In the genomic region with DNA sequence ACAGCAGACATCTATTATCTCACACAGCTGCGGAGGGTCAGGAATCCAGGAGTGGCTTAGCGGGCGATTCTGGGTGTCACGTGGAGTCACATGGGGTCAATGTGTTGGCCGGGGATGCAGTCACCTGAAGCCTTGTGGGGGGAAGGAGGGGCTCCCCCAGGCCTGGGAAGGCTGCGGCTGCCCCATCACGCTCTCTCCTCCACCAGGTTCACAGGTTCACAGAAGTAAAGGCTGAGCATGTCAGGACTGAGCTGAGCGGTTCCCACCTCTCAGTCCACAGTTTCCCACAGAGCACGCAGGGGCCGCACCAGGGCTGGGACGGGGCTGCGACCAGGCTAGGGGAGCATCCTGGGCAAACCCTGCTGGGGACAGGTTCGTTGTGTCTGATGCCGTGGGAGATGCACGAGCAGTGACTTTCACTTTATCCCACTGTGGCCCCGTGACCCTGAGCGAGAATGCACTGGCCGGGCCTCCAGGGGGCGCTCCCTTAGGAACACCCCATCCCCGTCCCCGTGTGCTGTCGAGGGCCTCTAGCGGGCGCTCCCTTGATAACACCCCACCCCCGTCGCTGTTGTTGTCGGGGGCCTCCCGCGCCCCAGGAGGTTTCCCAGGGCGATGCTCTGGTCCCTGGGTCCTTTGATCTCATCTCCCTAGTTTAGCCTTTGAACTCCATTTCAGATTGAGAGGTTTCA, we compare ENCODE assay signal across 1 cellular context.
TF ChIP-seq lines count a peak whose summit lies in the region.

No MANE protein-coding gene starts in this region.

TF ChIP-seq in HepG2, 621 proteins besides CTCF, POLR2A, EP300 and RAD21 (continued from another document and continues in another):
- TF ChIP-seq, protein P1, sequence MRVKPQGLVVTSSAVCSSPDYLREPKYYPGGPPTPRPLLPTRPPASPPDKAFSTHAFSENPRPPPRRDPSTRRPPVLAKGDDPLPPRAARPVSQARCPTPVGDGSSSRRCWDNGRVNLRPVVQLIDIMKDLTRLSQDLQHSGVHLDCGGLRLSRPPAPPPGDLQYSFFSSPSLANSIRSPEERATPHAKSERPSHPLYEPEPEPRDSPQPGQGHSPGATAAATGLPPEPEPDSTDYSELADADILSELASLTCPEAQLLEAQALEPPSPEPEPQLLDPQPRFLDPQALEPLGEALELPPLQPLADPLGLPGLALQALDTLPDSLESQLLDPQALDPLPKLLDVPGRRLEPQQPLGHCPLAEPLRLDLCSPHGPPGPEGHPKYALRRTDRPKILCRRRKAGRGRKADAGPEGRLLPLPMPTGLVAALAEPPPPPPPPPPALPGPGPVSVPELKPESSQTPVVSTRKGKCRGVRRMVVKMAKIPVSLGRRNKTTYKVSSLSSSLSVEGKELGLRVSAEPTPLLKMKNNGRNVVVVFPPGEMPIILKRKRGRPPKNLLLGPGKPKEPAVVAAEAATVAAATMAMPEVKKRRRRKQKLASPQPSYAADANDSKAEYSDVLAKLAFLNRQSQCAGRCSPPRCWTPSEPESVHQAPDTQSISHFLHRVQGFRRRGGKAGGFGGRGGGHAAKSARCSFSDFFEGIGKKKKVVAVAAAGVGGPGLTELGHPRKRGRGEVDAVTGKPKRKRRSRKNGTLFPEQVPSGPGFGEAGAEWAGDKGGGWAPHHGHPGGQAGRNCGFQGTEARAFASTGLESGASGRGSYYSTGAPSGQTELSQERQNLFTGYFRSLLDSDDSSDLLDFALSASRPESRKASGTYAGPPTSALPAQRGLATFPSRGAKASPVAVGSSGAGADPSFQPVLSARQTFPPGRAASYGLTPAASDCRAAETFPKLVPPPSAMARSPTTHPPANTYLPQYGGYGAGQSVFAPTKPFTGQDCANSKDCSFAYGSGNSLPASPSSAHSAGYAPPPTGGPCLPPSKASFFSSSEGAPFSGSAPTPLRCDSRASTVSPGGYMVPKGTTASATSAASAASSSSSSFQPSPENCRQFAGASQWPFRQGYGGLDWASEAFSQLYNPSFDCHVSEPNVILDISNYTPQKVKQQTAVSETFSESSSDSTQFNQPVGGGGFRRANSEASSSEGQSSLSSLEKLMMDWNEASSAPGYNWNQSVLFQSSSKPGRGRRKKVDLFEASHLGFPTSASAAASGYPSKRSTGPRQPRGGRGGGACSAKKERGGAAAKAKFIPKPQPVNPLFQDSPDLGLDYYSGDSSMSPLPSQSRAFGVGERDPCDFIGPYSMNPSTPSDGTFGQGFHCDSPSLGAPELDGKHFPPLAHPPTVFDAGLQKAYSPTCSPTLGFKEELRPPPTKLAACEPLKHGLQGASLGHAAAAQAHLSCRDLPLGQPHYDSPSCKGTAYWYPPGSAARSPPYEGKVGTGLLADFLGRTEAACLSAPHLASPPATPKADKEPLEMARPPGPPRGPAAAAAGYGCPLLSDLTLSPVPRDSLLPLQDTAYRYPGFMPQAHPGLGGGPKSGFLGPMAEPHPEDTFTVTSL (CRISPR knock-in tag; IDR thresholded peaks at IDR 0.05; ENCODE audit: borderline replicate concordance) = no peak
- peak; percentile 67; the same call in 1 of the 2 replicates for TF ChIP-seq FOXK1 (CRISPR knock-in tag; IDR thresholded peaks at IDR 0.05; ENCODE audit: borderline replicate concordance, low read depth)
- TF ChIP-seq ZNF292 (CRISPR knock-in tag; IDR thresholded peaks at IDR 0.05; ENCODE audit: borderline replicate concordance, low read depth) = no peak
- TF ChIP-seq ZNF614 (CRISPR knock-in tag; IDR thresholded peaks at IDR 0.05; ENCODE audit: borderline replicate concordance) = no peak; the same call in 1 of the 2 replicates
- TF ChIP-seq RXRA (CRISPR knock-in tag; IDR thresholded peaks at IDR 0.05) = peak; percentile 78
- TF ChIP-seq, protein P2, sequence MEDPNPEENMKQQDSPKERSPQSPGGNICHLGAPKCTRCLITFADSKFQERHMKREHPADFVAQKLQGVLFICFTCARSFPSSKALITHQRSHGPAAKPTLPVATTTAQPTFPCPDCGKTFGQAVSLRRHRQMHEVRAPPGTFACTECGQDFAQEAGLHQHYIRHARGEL (CRISPR knock-in tag; IDR thresholded peaks at IDR 0.05) = 0 out of 2 replicates have a peak, but pooled peaks have one; percentile 60
- TF ChIP-seq, protein P3, sequence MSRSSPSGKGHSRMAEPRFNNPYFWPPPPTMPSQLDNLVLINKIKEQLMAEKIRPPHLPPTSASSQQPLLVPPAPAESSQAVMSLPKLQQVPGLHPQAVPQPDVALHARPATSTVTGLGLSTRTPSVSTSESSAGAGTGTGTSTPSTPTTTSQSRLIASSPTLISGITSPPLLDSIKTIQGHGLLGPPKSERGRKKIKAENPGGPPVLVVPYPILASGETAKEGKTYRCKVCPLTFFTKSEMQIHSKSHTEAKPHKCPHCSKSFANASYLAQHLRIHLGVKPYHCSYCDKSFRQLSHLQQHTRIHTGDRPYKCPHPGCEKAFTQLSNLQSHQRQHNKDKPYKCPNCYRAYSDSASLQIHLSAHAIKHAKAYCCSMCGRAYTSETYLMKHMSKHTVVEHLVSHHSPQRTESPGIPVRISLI (CRISPR knock-in tag; IDR thresholded peaks at IDR 0.05; ENCODE audit: borderline replicate concordance) = no peak
- peak; percentile 62; the same call in 1 of the 2 replicates for TF ChIP-seq ZNF333 (CRISPR knock-in tag; IDR thresholded peaks at IDR 0.05; ENCODE audit: borderline replicate concordance)
- no peak for TF ChIP-seq HNRNPH1 (optimal IDR thresholded peaks at IDR 0.05; ENCODE audit: low read depth, low read length)
- no peak; the same call in 1 of the 2 replicates for TF ChIP-seq ZNF605 (CRISPR knock-in tag; IDR thresholded peaks at IDR 0.05)
- no peak for TF ChIP-seq SATB2 (CRISPR knock-in tag; IDR thresholded peaks at IDR 0.05)
- TF ChIP-seq ISX (CRISPR knock-in tag; conservative IDR thresholded peaks at IDR 0.05) = no peak
- TF ChIP-seq ZFP37 (CRISPR knock-in tag; IDR thresholded peaks at IDR 0.05; ENCODE audit: borderline replicate concordance) = peak; percentile 86; the same call in 1 of the 2 replicates
- TF ChIP-seq FOXM1 (CRISPR knock-in tag; IDR thresholded peaks at IDR 0.05) = no peak
- TF ChIP-seq ATF7 (IDR thresholded peaks at IDR 0.05) = no peak
- 0 out of 2 replicates have a peak, but pooled peaks have one; percentile 37 for TF ChIP-seq ATF7 (CRISPR knock-in tag; IDR thresholded peaks at IDR 0.05)
- TF ChIP-seq, protein P4, sequence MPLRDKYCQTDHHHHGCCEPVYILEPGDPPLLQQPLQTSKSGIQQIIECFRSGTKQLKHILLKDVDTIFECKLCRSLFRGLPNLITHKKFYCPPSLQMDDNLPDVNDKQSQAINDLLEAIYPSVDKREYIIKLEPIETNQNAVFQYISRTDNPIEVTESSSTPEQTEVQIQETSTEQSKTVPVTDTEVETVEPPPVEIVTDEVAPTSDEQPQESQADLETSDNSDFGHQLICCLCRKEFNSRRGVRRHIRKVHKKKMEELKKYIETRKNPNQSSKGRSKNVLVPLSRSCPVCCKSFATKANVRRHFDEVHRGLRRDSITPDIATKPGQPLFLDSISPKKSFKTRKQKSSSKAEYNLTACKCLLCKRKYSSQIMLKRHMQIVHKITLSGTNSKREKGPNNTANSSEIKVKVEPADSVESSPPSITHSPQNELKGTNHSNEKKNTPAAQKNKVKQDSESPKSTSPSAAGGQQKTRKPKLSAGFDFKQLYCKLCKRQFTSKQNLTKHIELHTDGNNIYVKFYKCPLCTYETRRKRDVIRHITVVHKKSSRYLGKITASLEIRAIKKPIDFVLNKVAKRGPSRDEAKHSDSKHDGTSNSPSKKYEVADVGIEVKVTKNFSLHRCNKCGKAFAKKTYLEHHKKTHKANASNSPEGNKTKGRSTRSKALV (CRISPR knock-in tag; IDR thresholded peaks at IDR 0.05) = 0 out of 2 replicates have a peak, but pooled peaks have one; percentile 63
- TF ChIP-seq ZNF788 (CRISPR knock-in tag; IDR thresholded peaks at IDR 0.05; ENCODE audit: borderline replicate concordance) = peak; percentile 61; the same call in 1 of the 2 replicates
- peak; percentile 62 for TF ChIP-seq AGO1 (IDR thresholded peaks at IDR 0.05; ENCODE audit: low read depth, low read length, poor library complexity, severe bottlenecking)
- TF ChIP-seq, protein P5, sequence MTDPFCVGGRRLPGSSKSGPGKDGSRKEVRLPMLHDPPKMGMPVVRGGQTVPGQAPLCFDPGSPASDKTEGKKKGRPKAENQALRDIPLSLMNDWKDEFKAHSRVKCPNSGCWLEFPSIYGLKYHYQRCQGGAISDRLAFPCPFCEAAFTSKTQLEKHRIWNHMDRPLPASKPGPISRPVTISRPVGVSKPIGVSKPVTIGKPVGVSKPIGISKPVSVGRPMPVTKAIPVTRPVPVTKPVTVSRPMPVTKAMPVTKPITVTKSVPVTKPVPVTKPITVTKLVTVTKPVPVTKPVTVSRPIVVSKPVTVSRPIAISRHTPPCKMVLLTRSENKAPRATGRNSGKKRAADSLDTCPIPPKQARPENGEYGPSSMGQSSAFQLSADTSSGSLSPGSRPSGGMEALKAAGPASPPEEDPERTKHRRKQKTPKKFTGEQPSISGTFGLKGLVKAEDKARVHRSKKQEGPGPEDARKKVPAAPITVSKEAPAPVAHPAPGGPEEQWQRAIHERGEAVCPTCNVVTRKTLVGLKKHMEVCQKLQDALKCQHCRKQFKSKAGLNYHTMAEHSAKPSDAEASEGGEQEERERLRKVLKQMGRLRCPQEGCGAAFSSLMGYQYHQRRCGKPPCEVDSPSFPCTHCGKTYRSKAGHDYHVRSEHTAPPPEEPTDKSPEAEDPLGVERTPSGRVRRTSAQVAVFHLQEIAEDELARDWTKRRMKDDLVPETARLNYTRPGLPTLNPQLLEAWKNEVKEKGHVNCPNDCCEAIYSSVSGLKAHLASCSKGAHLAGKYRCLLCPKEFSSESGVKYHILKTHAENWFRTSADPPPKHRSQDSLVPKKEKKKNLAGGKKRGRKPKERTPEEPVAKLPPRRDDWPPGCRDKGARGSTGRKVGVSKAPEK (CRISPR knock-in tag; IDR thresholded peaks at IDR 0.05; ENCODE audit: borderline replicate concordance) = no peak
- TF ChIP-seq RFXAP (CRISPR knock-in tag; IDR thresholded peaks at IDR 0.05; ENCODE audit: borderline replicate concordance) = peak; percentile 82
- TF ChIP-seq, protein P6, sequence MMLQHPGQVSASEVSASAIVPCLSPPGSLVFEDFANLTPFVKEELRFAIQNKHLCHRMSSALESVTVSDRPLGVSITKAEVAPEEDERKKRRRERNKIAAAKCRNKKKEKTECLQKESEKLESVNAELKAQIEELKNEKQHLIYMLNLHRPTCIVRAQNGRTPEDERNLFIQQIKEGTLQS (CRISPR knock-in tag; IDR thresholded peaks at IDR 0.05) = no peak
- no peak for TF ChIP-seq SMAD9 (CRISPR knock-in tag; IDR thresholded peaks at IDR 0.05)
- TF ChIP-seq, protein P7, sequence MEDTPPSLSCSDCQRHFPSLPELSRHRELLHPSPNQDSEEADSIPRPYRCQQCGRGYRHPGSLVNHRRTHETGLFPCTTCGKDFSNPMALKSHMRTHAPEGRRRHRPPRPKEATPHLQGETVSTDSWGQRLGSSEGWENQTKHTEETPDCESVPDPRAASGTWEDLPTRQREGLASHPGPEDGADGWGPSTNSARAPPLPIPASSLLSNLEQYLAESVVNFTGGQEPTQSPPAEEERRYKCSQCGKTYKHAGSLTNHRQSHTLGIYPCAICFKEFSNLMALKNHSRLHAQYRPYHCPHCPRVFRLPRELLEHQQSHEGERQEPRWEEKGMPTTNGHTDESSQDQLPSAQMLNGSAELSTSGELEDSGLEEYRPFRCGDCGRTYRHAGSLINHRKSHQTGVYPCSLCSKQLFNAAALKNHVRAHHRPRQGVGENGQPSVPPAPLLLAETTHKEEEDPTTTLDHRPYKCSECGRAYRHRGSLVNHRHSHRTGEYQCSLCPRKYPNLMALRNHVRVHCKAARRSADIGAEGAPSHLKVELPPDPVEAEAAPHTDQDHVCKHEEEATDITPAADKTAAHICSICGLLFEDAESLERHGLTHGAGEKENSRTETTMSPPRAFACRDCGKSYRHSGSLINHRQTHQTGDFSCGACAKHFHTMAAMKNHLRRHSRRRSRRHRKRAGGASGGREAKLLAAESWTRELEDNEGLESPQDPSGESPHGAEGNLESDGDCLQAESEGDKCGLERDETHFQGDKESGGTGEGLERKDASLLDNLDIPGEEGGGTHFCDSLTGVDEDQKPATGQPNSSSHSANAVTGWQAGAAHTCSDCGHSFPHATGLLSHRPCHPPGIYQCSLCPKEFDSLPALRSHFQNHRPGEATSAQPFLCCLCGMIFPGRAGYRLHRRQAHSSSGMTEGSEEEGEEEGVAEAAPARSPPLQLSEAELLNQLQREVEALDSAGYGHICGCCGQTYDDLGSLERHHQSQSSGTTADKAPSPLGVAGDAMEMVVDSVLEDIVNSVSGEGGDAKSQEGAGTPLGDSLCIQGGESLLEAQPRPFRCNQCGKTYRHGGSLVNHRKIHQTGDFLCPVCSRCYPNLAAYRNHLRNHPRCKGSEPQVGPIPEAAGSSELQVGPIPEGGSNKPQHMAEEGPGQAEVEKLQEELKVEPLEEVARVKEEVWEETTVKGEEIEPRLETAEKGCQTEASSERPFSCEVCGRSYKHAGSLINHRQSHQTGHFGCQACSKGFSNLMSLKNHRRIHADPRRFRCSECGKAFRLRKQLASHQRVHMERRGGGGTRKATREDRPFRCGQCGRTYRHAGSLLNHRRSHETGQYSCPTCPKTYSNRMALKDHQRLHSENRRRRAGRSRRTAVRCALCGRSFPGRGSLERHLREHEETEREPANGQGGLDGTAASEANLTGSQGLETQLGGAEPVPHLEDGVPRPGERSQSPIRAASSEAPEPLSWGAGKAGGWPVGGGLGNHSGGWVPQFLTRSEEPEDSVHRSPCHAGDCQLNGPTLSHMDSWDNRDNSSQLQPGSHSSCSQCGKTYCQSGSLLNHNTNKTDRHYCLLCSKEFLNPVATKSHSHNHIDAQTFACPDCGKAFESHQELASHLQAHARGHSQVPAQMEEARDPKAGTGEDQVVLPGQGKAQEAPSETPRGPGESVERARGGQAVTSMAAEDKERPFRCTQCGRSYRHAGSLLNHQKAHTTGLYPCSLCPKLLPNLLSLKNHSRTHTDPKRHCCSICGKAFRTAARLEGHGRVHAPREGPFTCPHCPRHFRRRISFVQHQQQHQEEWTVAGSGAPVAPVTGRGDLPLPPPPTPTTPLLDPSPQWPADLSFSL (CRISPR knock-in tag; IDR thresholded peaks at IDR 0.05) = 0 out of 2 replicates have a peak, but pooled peaks have one; percentile 22
- TF ChIP-seq, protein P8, sequence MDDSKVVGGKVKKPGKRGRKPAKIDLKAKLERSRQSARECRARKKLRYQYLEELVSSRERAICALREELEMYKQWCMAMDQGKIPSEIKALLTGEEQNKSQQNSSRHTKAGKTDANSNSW (CRISPR knock-in tag; IDR thresholded peaks at IDR 0.05; ENCODE audit: borderline replicate concordance) = 0 out of 2 replicates have a peak, but pooled peaks have one; percentile 29
- TF ChIP-seq, protein P9, sequence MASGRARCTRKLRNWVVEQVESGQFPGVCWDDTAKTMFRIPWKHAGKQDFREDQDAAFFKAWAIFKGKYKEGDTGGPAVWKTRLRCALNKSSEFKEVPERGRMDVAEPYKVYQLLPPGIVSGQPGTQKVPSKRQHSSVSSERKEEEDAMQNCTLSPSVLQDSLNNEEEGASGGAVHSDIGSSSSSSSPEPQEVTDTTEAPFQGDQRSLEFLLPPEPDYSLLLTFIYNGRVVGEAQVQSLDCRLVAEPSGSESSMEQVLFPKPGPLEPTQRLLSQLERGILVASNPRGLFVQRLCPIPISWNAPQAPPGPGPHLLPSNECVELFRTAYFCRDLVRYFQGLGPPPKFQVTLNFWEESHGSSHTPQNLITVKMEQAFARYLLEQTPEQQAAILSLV (CRISPR knock-in tag; IDR thresholded peaks at IDR 0.05; ENCODE audit: borderline replicate concordance) = no peak
- TF ChIP-seq STAG1 (CRISPR knock-in tag; IDR thresholded peaks at IDR 0.05) = peak; percentile 81
- no peak for TF ChIP-seq ZNF776 (CRISPR knock-in tag; IDR thresholded peaks at IDR 0.05)
- TF ChIP-seq ZNF143 (CRISPR knock-in tag; IDR thresholded peaks at IDR 0.05) = no peak
- no peak; the same call in 1 of the 2 replicates for TF ChIP-seq SALL1 (CRISPR knock-in tag; IDR thresholded peaks at IDR 0.05)
- TF ChIP-seq, protein P10, sequence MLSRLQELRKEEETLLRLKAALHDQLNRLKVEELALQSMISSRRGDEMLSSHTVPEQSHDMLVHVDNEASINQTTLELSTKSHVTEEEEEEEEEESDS (CRISPR knock-in tag; IDR thresholded peaks at IDR 0.05; ENCODE audit: borderline replicate concordance) = no peak
- TF ChIP-seq ZNF773 (CRISPR knock-in tag; IDR thresholded peaks at IDR 0.05; ENCODE audit: borderline replicate concordance) = peak; percentile 59; the same call in 1 of the 2 replicates
